ENCODE assay signal across 8 cellular contexts in the genomic region with DNA sequence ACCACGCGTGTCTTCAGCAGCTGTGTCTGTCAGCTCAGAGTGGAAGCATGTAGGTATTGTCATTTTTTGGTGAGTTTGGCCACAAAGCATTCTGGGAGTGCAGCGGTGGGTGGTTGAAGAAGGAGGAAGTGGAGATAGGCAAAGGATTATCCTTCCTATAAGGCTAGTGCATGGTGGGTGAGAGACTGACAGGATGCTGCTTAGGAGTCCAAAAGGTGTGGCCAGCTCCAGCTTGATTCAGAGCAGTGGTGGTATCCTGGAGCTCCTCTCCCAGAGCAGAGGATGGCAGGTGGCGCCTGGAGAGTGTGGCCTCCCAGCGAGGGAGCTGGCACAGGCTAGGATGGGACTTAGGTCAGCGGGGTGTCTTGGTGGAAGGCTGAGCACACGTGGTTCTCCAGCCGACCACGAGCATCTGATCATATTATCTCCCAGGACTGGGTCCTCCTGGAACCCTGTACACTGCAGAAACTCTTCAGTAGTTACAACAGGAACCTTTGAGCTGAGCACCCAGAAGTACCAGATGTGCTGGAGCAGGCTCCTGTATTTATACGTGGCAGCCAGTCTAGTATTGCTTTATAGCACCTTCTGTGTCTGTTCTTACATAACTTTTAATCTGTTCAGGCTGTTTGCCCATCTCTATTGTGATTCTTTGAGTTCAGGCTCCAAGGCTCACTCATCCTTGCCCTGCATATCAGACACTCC.
DNase-seq lines count a peak whose midpoint lies in the region; ATAC-seq and TF ChIP-seq lines count a peak whose summit lies in the region.

No MANE protein-coding gene starts in this region.

- DNase-seq in COR-L47 (lab: John Stamatoyannopoulos, UW): peak; percentile 82
- DNase-seq in RWPE1 (ENCODE audit: low spot score): no peak
- DNase-seq in effector CD4-positive, alpha-beta T cell: peak; percentile 6
- DNase-seq in DMS79 treated with DMSO at 0.1 percent for 48 hours (lab: John Stamatoyannopoulos, UW): no peak

- H3K4me3 ChIP-seq in parathyroid adenoma (ENCODE audit: low read depth, low read length): no peak overlapping the region

- peak; percentile 40 for ATAC-seq in GM21786 (IDR thresholded peaks at IDR 0.05; ENCODE audit: unreplicated experiment)
- ATAC-seq in GM21528 (IDR thresholded peaks at IDR 0.05; ENCODE audit: low FRiP score, unreplicated experiment): no peak
- no peak for ATAC-seq in HG03108 (IDR thresholded peaks at IDR 0.05; ENCODE audit: unreplicated experiment)

- H3K79me2 ChIP-seq in parathyroid adenoma: peaks cover 41% of the 10 kb centered on the region

- H2AFZ ChIP-seq in parathyroid adenoma: no peak overlapping the region

- peak overlapping the region; percentile 39 for H3K4me2 ChIP-seq in parathyroid adenoma (ENCODE audit: low read length)

- CTCF ChIA-PET in RWPE1 (lab: Yijun Ruan, JAX): interaction anchor here (0.5 to 2.8 kb wide), 16 partner anchors 10 to 767 kb away, joined by 3 to 39 read pairs (median 4); a partner anchor contains a TSS

- H3K9me3 ChIP-seq in parathyroid adenoma (ENCODE audit: control insufficient read depth, low read length): no peaks in the 10 kb centered on the region

- H3K27me3 ChIP-seq in parathyroid adenoma (ENCODE audit: control insufficient read depth, insufficient read depth, low read length): no peaks in the 10 kb centered on the region

- H3K27ac ChIP-seq in RWPE1: peak overlapping the region; percentile 89
- H3K27ac ChIP-seq in parathyroid adenoma: peak overlapping the region; percentile 17

- no peak for TF ChIP-seq CTCF in RWPE1 (conservative IDR thresholded peaks at IDR 0.05; ENCODE audit: low read depth)
- TF ChIP-seq CTCF in parathyroid adenoma (IDR thresholded peaks at IDR 0.05): no peak

- H3K9ac ChIP-seq in parathyroid adenoma: no peak overlapping the region

- POLR2A ChIA-PET in RWPE1 (lab: Yijun Ruan, JAX; ENCODE audit: low non-redundant PET): interaction anchor here (1.1 kb wide), 1 partner anchor 31 kb away, joined by 3 read pairs; a partner anchor contains a TSS

- no peaks in the 10 kb centered on the region for H3K36me3 ChIP-seq in parathyroid adenoma (ENCODE audit: control insufficient read depth, insufficient read depth, low read length)

- H3K4me1 ChIP-seq in parathyroid adenoma: peaks cover 32% of the 10 kb centered on the region

Comparison
In these comparisons a context has a peak if more than half of its experiments do, and no peak if none do; other contexts are left out.
1. DNase-seq: peak in COR-L47 (single experiment) and effector CD4-positive, alpha-beta T cell (single experiment); none in RWPE1 (single experiment) and DMS79 treated with DMSO at 0.1 percent for 48 hours (single experiment).